In the genomic region with DNA sequence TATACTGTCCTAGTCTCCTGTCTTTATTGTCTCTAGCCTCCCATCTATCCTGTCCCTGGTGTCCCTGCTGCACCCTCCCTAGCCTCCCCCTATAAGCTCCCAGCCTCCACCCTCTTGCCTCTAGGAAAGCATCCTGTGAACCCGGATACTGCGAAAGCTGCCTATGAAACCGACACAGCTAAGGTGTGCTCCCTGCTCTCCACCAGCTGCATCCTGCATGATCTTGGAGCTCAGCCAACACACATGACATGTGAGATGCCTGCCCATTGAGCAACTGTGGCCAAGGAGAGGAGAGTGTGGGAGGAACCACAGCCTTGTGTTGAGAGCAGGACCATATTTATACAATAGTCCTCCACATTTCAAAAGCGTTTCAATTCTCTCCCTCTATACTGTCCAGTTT, we compare ENCODE assay signal across 9 cellular contexts.
DNase-seq lines count a peak whose midpoint lies in the region; ATAC-seq and TF ChIP-seq lines count a peak whose summit lies in the region.
"Had no signal": no experiment of that assay in that cellular context is flagged by ENCODE, and none has a peak within 500 bp of the region (broad histone marks: within the 10 kb centered on the region; RNA-seq: fewer than 3 reads in every experiment).

No MANE protein-coding gene starts in this region.

- RAD21 ChIA-PET in HCT116 (lab: Charles Lee; ENCODE audit: low non-redundant PET in 1 of 2, low total read pairs in 2 of 2, uncharacterized antibody in 2 of 2, unreplicated experiment in 2 of 2): no interaction called here

- no peak overlapping the region for H2AK5ac ChIP-seq in mesenchymal stem cell (ENCODE audit: low read length, severe bottlenecking)

- H3K79me1 ChIP-seq in mesenchymal stem cell (replicated peaks; ENCODE audit: low read length, poor library complexity, severe bottlenecking): no peaks in the 10 kb centered on the region

- no TSS peak for BruUV-seq in Calu3 (replicated peaks; lab: Mats Ljungman, UMichigan)
- no TSS peak for BruUV-seq in HCT116 (replicated peaks; lab: Mats Ljungman, UMichigan)

- H4K8ac ChIP-seq in mesenchymal stem cell (ENCODE audit: low read length): no peak overlapping the region

- H3K27ac Mint-ChIP-seq in Calu3 (ENCODE audit: unreplicated experiment): no peak overlapping the region

- H3K27ac ChIP-seq in HCT116 (ENCODE audit: low read depth, low read length) (no peak overlapping the region), angular gyrus (ENCODE audit: low read depth, low read length) (peak overlapping the region; percentile 9), mesenchymal stem cell (ENCODE audit: low read length, poor library complexity, severe bottlenecking) (no peak overlapping the region), esophagus squamous epithelium (no peak overlapping the region)
- H3K27ac ChIP-seq: neutrophil had no signal

- CTCF ChIA-PET in Calu3 (lab: Charles Lee): interaction anchor here (1.3 kb wide), 1 partner anchor 17 kb away, joined by 3 read pairs; no protein-coding TSS in a partner anchor
- CTCF ChIA-PET in HCT116 (lab: Charles Lee): interaction anchor here (0.7 to 1.1 kb wide), 2 partner anchors 8 to 223 kb away, joined by 3 read pairs; no protein-coding TSS in a partner anchor

- H3K4ac ChIP-seq in mesenchymal stem cell (ENCODE audit: low read depth in 1 of 2, low read length in 2 of 2): no peak overlapping the region

- H3K4me2 ChIP-seq in HCT116 (ENCODE audit: low read length) (no peak overlapping the region), mesenchymal stem cell (ENCODE audit: low read length, poor library complexity, severe bottlenecking) (no peak overlapping the region)

- H3K36me3 Mint-ChIP-seq in Calu3 (ENCODE audit: insufficient read depth, unreplicated experiment): no peaks in the 10 kb centered on the region

- no peaks in the 10 kb centered on the region for H3K79me2 ChIP-seq in HCT116 (ENCODE audit: insufficient read depth, low read length)

- no peak overlapping the region for H4K91ac ChIP-seq in mesenchymal stem cell (ENCODE audit: low read length)

- H3K18ac ChIP-seq in mesenchymal stem cell (ENCODE audit: low read depth in 1 of 2, low read length in 2 of 2): no peak overlapping the region

- H3K36me3 ChIP-seq in HCT116 (ENCODE audit: control insufficient read depth in 1 of 2, insufficient read depth in 2 of 2, low read length in 2 of 2): no peaks in the 10 kb centered on the region
- no peaks in the 10 kb centered on the region for H3K36me3 ChIP-seq in mesenchymal stem cell (ENCODE audit: control insufficient read depth in 1 of 2, insufficient read depth in 2 of 2, low read depth in 1 of 2, low read length in 2 of 2)
- H3K36me3 ChIP-seq in esophagus squamous epithelium: no peaks in the 10 kb centered on the region
- H3K36me3 ChIP-seq: neutrophil had no signal

- no peak for TF ChIP-seq POLR2A in HCT116 (IDR thresholded peaks at IDR 0.05; ENCODE audit: borderline replicate concordance, extremely low read depth, insufficient read depth, insufficient read length)
- no peak for TF ChIP-seq POLR2A in esophagus squamous epithelium (IDR thresholded peaks at IDR 0.05)

- 99% methylated on average over 4 of the region's 4 CpGs for WGBS in mesenchymal stem cell
- WGBS in esophagus squamous epithelium, 2 donors: 32 to 34% methylated on average over 4 of the region's 4 CpGs

- no peak for TF ChIP-seq CTCF in Calu3 (IDR thresholded peaks at IDR 0.05; ENCODE audit: unreplicated experiment)
- no peak for TF ChIP-seq CTCF in HCT116 (IDR thresholded peaks at IDR 0.05 in 2 of 3, conservative IDR thresholded peaks at IDR 0.05 in 1 of 3; ENCODE audit: borderline replicate concordance in 1 of 3, insufficient read depth in 1 of 3, low read depth in 2 of 3, low read length in 2 of 3)
- TF ChIP-seq CTCF in esophagus squamous epithelium (IDR thresholded peaks at IDR 0.05): no peak

- intact Hi-C loops in Calu3 (cut with micrococcal nuclease; ENCODE audit: unreplicated experiment): no loop called here
- intact Hi-C loops in HCT116 (cut with micrococcal nuclease): no loop called here
- intact Hi-C loops in esophagus squamous epithelium (cut with DNase I): no loop called here

- H3K4me3 Mint-ChIP-seq in Calu3 (ENCODE audit: low read depth, unreplicated experiment): no peak overlapping the region

- H3K4me3 ChIP-seq in HCT116 (replicated peaks in 1 of 2; ENCODE audit: low read depth in 1 of 2, low read length in 2 of 2) (no peak overlapping the region), mesenchymal stem cell (ENCODE audit: insufficient read depth in 1 of 2, low read depth in 1 of 2, low read length in 2 of 2) (no peak overlapping the region), esophagus squamous epithelium (no peak overlapping the region)

- H3K9ac ChIP-seq in HCT116 (ENCODE audit: low read length) (no peak overlapping the region), mesenchymal stem cell (ENCODE audit: low read length) (no peak overlapping the region)

- H3K27me3 Mint-ChIP-seq in Calu3 (ENCODE audit: unreplicated experiment): peaks cover 22% of the 10 kb centered on the region

- H3K14ac ChIP-seq in mesenchymal stem cell (ENCODE audit: low read length in 2 of 2): no peak overlapping the region

- H2BK5ac ChIP-seq in mesenchymal stem cell (ENCODE audit: low read depth, low read length, poor library complexity, severe bottlenecking): no peak overlapping the region

- H3K9me3 ChIP-seq in HCT116 (ENCODE audit: control insufficient read depth in 1 of 2, insufficient read depth in 1 of 2, low read depth in 1 of 2, low read length in 2 of 2): no peaks in the 10 kb centered on the region
- no peaks in the 10 kb centered on the region for H3K9me3 ChIP-seq in mesenchymal stem cell (ENCODE audit: control insufficient read depth, low read length)
- H3K9me3 ChIP-seq in esophagus squamous epithelium: no peaks in the 10 kb centered on the region
- H3K9me3 ChIP-seq: neutrophil had no signal

- ATAC-seq in HCT116 (peak; percentile 42; the same call in 1 of the 2 replicates), HG02870 (IDR thresholded peaks at IDR 0.05; ENCODE audit: unreplicated experiment) (no peak)

- H2BK15ac ChIP-seq in mesenchymal stem cell (ENCODE audit: low read depth, poor library complexity, severe bottlenecking): no peak overlapping the region

- H3K27me3 ChIP-seq in HCT116 (ENCODE audit: insufficient read depth, low read length) (peaks cover 10% of the 10 kb centered on the region; the same call in 1 of the 2 replicates), mesenchymal stem cell (ENCODE audit: control insufficient read depth in 1 of 2, insufficient read depth in 1 of 2, low read length in 2 of 2) (peaks cover 28 to 42% of the 10 kb centered on the region in 2 experiments), esophagus squamous epithelium (no peaks in the 10 kb centered on the region)
- H3K27me3 ChIP-seq: neutrophil had no signal

- no peaks in the 10 kb centered on the region for H3K9me2 ChIP-seq in HCT116 (ENCODE audit: insufficient read depth)

- H3K23ac ChIP-seq in mesenchymal stem cell (ENCODE audit: low read length in 2 of 2): no peak overlapping the region

- DNase-seq in Calu3 (peak; percentile 53), HCT116 (ENCODE audit: low read depth, low spot score) (no peak), NCI-H2081 (lab: John Stamatoyannopoulos, UW) (peak; percentile 85 to 92), mesenchymal stem cell (peak; percentile 9), EL (no peak), esophagus squamous epithelium (lab: John Stamatoyannopoulos, UW) (no peak)

- no peaks in the 10 kb centered on the region for H3K4me1 Mint-ChIP-seq in Calu3 (ENCODE audit: low read depth, unreplicated experiment)

- no peaks in the 10 kb centered on the region for H3K9me3 Mint-ChIP-seq in Calu3 (ENCODE audit: low read depth, unreplicated experiment)

- no peak overlapping the region for H2BK12ac ChIP-seq in mesenchymal stem cell (ENCODE audit: low read length in 2 of 2)

- no peak for TF ChIP-seq RAD21 in HCT116 (IDR thresholded peaks at IDR 0.05; ENCODE audit: low read depth)

- POLR2A ChIA-PET in HCT116 (lab: Charles Lee): no interaction called here

- H2AFZ ChIP-seq in HCT116 (ENCODE audit: low read depth, low read length, poor library complexity, severe bottlenecking) (no peak overlapping the region), mesenchymal stem cell (ENCODE audit: low read depth, low read length) (no peak overlapping the region)

- H3K4me1 ChIP-seq in HCT116 (ENCODE audit: control insufficient read depth in 1 of 2, insufficient read depth in 2 of 2, low read length in 2 of 2) (peaks cover 0 to 6% of the 10 kb centered on the region in 2 experiments; a peak in 2 of 4 replicates), mesenchymal stem cell (ENCODE audit: control insufficient read depth, insufficient read depth, low read depth, low read length) (no peaks in the 10 kb centered on the region), esophagus squamous epithelium (peaks cover 0 to 18% (median 8%) of the 10 kb centered on the region in 3 donors)

- H4K20me1 ChIP-seq in HCT116 (ENCODE audit: insufficient read depth): no peaks in the 10 kb centered on the region

- no peak overlapping the region for H2BK120ac ChIP-seq in mesenchymal stem cell (ENCODE audit: low read depth, low read length)

TF ChIP-seq in HCT116, 20 proteins besides CTCF, POLR2A, EP300 and RAD21 (continues in another document):
- TF ChIP-seq ELF1 (IDR thresholded peaks at IDR 0.05; ENCODE audit: borderline replicate concordance, low read depth) (no peak), POLR2AphosphoS5 (IDR thresholded peaks at IDR 0.05; ENCODE audit: low read depth, low read length) (no peak), EZH2phosphoT487 (IDR thresholded peaks at IDR 0.05; ENCODE audit: borderline replicate concordance) (no peak), EZH2 (IDR thresholded peaks at IDR 0.05) (no peak), SRF (IDR thresholded peaks at IDR 0.05; ENCODE audit: low read depth) (no peak), SIN3A (IDR thresholded peaks at IDR 0.05; ENCODE audit: low read depth) (no peak)
- TF ChIP-seq, protein P1, sequence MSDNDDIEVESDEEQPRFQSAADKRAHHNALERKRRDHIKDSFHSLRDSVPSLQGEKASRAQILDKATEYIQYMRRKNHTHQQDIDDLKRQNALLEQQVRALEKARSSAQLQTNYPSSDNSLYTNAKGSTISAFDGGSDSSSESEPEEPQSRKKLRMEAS (IDR thresholded peaks at IDR 0.05): no peak

Comparison
In these comparisons a context has a peak if more than half of its experiments do, and no peak if none do; other contexts are left out.
1. DNase-seq: peak in Calu3 (single experiment), NCI-H2081 (2 of 2) and mesenchymal stem cell (single experiment); none in HCT116 (single experiment), EL (single experiment) and esophagus squamous epithelium (single experiment).